In the genomic region with DNA sequence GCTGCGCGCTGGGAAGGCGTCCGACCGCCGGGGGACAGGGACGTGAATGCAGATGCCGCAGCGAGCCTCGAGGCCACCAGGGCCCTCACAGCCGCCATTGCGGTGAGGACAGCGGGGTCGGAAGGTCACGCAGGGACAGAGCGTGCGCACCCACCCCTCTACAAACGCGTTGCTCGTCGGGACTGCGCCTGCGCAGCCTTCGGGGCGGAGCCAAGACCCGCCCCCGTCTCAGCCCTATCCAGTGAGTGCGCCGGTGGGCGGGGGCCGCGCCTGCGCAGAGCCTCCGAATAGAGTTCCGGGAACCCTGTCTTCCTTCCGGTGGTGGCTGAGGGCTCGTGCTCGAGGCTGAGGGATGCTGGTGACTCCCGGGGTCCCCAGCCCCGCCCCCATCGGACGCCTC, we compare ENCODE assay signal across 8 cellular contexts.
DNase-seq lines count a peak whose midpoint lies in the region; TF ChIP-seq lines count a peak whose summit lies in the region.
"Not testable (repeated sequence)": the region's sequence is repeated elsewhere in the genome, so short reads cannot be mapped to it uniquely, and the experiment has no call there.

No MANE protein-coding gene starts in this region.

- not testable (repeated sequence) for H3K36me3 ChIP-seq in HUES48 (ENCODE audit: control insufficient read depth, insufficient read depth, low read length); hepatocyte (replicated peaks; ENCODE audit: insufficient read depth, low read depth); trophoblast cell (ENCODE audit: control insufficient read depth in 1 of 2, insufficient read depth in 2 of 2, low read length in 2 of 2)

- not testable (repeated sequence) for H2BK20ac ChIP-seq in H9 (ENCODE audit: low read depth, low read length, poor library complexity, severe bottlenecking)

- not testable (repeated sequence) for H3T11ph ChIP-seq in H9 (ENCODE audit: low read length)

- not testable (repeated sequence) for H3K18ac ChIP-seq in H9 (ENCODE audit: insufficient read length, low read depth, low read length); trophoblast cell (ENCODE audit: low read length)

- H3K27ac ChIP-seq in H9 (ENCODE audit: insufficient read length, low read depth, low read length); HUES48 (ENCODE audit: low read depth, low read length); hepatocyte; trophoblast cell (ENCODE audit: low read depth, low read length): not testable (repeated sequence)

- H3K27ac Mint-ChIP-seq in H9, brain: not testable (repeated sequence)

- H2BK5ac ChIP-seq in H9 (ENCODE audit: insufficient read length, low read length); trophoblast cell (ENCODE audit: low read depth, low read length, poor library complexity): not testable (repeated sequence)

- H4K8ac ChIP-seq in H9 (replicated peaks; ENCODE audit: insufficient read length, low read depth, low read length); trophoblast cell (ENCODE audit: low read depth, low read length): not testable (repeated sequence)

- not testable (repeated sequence) for H3K79me1 ChIP-seq in H9 (ENCODE audit: insufficient read depth, low read depth, low read length, poor library complexity, severe bottlenecking); trophoblast cell (ENCODE audit: low read length)

- DNase-seq in G401 (ENCODE audit: low spot score): peak; percentile 85
- DNase-seq in H9: peak; percentile 93
- DNase-seq in activated CD4-positive, alpha-beta T cell treated with anti-CD3 and anti-CD28 coated beads for 4 hours: peak; percentile 95
- DNase-seq in hepatocyte (ENCODE audit: low spot score): peak; percentile 95
- peak; percentile 80 to 85 for DNase-seq in trophoblast cell
- peak; percentile 95 to 97 for DNase-seq in stimulated activated CD8-positive, alpha-beta memory T cell treated with anti-CD3 and anti-CD28 coated beads, Interleukin-7, amount 100 ng/mL, for 4 hours (ENCODE audit: low read depth in 2 of 2)

- H3K4me3 ChIP-seq in HUES48 (ENCODE audit: low read depth, low read length) (peak overlapping the region; percentile 52; the same call in 1 of the 2 replicates), trophoblast cell (ENCODE audit: low read depth, low read length) (peak overlapping the region; percentile 74)
- not testable (repeated sequence) for H3K4me3 ChIP-seq in hepatocyte

- H2AFZ ChIP-seq in H9 (ENCODE audit: low read length); hepatocyte; trophoblast cell (ENCODE audit: insufficient read depth, low read length, poor library complexity): not testable (repeated sequence)

- in situ Hi-C loops in G401 (cut with HindIII; ENCODE audit: low sequenced_read_pairs): not testable (repeated sequence)

- H3K27me3 Mint-ChIP-seq in H9 (ENCODE audit: low read depth); brain: not testable (repeated sequence)

- not testable (repeated sequence) for H3K4ac ChIP-seq in H9 (ENCODE audit: low read depth, low read length); trophoblast cell (ENCODE audit: low read depth, low read length)

- not testable (repeated sequence) for H3K23me2 ChIP-seq in H9 (ENCODE audit: insufficient read length, low read depth, low read length, poor library complexity, severe bottlenecking)

- H3K9me2 ChIP-seq in hepatocyte (replicated peaks; ENCODE audit: insufficient read depth): not testable (repeated sequence)

- not testable (repeated sequence) for H3K4me1 Mint-ChIP-seq in H9, brain

- TF ChIP-seq CTCF in H9 (conservative IDR thresholded peaks at IDR 0.05); brain (conservative IDR thresholded peaks at IDR 0.05); hepatocyte (IDR thresholded peaks at IDR 0.05; ENCODE audit: poor library complexity): not testable (repeated sequence)

- not testable (repeated sequence) for H3K14ac ChIP-seq in H9 (ENCODE audit: insufficient read depth, low read length); trophoblast cell (ENCODE audit: low read length)

- H4K12ac ChIP-seq in trophoblast cell (ENCODE audit: low read depth, low read length): not testable (repeated sequence)

- not testable (repeated sequence) for H2BK120ac ChIP-seq in H9 (ENCODE audit: low read depth, low read length, poor library complexity, severe bottlenecking); trophoblast cell (ENCODE audit: insufficient read depth, low read length, poor library complexity)

- not testable (repeated sequence) for H2AK5ac ChIP-seq in H9 (ENCODE audit: insufficient read length, low read length); trophoblast cell (ENCODE audit: low read length)

- no CpG with 5 or more reads among the region's 42 CpGs for WGBS in H9 (ENCODE audit: extremely low coverage, insufficient read length, low lambda C conversion rate)
- WGBS in hepatocyte (ENCODE audit: low lambda C conversion rate, missing lambda C conversion rate): under 1% methylated on average over 25 of the region's 42 CpGs
- WGBS in trophoblast cell (ENCODE audit: extremely low coverage, insufficient coverage, insufficient read length): no CpG with 5 or more reads among the region's 42 CpGs

- H4K20me1 ChIP-seq in H9 (ENCODE audit: control insufficient read depth, insufficient read depth, insufficient read length); hepatocyte (ENCODE audit: insufficient read depth, poor library complexity, severe bottlenecking): not testable (repeated sequence)

- H3K56ac ChIP-seq in H9 (ENCODE audit: insufficient read length, low read depth, low read length): not testable (repeated sequence)

- H3K79me2 ChIP-seq in H9 (ENCODE audit: insufficient read depth, low read length); hepatocyte; trophoblast cell (ENCODE audit: control insufficient read depth, insufficient read depth, low read length, poor library complexity): not testable (repeated sequence)

- H3K4me1 ChIP-seq in H9 (ENCODE audit: insufficient read depth, low read length); HUES48 (ENCODE audit: control insufficient read depth, insufficient read depth, low read length); hepatocyte (ENCODE audit: insufficient read depth); trophoblast cell (ENCODE audit: control insufficient read depth in 1 of 2, insufficient read depth in 2 of 2, low read length in 2 of 2): not testable (repeated sequence)

- H3K36me3 Mint-ChIP-seq in H9 (ENCODE audit: insufficient read depth in 1 of 3, low read depth in 3 of 3); brain: not testable (repeated sequence)

- not testable (repeated sequence) for H3K23ac ChIP-seq in H9 (ENCODE audit: insufficient read length, low read depth, low read length); trophoblast cell (ENCODE audit: low read length)

- H3K4me2 ChIP-seq in H9 (ENCODE audit: insufficient read depth, insufficient read length, low read length); hepatocyte; trophoblast cell (ENCODE audit: low read length): not testable (repeated sequence)

- H3K9me3 ChIP-seq in H9 (ENCODE audit: control insufficient read depth, low read depth, low read length); HUES48 (ENCODE audit: control insufficient read depth, insufficient read depth, low read length); hepatocyte (ENCODE audit: low read depth); trophoblast cell (ENCODE audit: insufficient read depth, low read depth, low read length): not testable (repeated sequence)

- not testable (repeated sequence) for H2BK15ac ChIP-seq in H9 (ENCODE audit: low read depth, low read length)

- H3K9ac ChIP-seq in H9 (ENCODE audit: extremely low read depth, insufficient read length, low read length); HUES48 (ENCODE audit: low read depth, low read length); trophoblast cell (ENCODE audit: low read length): not testable (repeated sequence)

- H3K4me3 Mint-ChIP-seq in H9 (peak overlapping the region; percentile 65 to 74; a peak in 4 of 5 replicates), brain (peak overlapping the region; percentile 53 to 76 (median 70))

- H3K9me3 Mint-ChIP-seq in H9, brain: not testable (repeated sequence)

- H2BK12ac ChIP-seq in H9 (ENCODE audit: insufficient read length, low read depth, low read length); trophoblast cell (ENCODE audit: low read length): not testable (repeated sequence)

- not testable (repeated sequence) for H4K91ac ChIP-seq in H9 (ENCODE audit: insufficient read length, low read depth, low read length); trophoblast cell (ENCODE audit: low read depth, low read length)

- H4K5ac ChIP-seq in H9 (ENCODE audit: insufficient read length, low read depth, low read length): not testable (repeated sequence)

- not testable (repeated sequence) for H3K27me3 ChIP-seq in H9 (ENCODE audit: insufficient read depth, low read length); HUES48 (ENCODE audit: control insufficient read depth, insufficient read depth, low read length); hepatocyte; trophoblast cell (ENCODE audit: insufficient read depth, low read length)
